8 cellular contexts compared by ENCODE assay signal in the genomic region with DNA sequence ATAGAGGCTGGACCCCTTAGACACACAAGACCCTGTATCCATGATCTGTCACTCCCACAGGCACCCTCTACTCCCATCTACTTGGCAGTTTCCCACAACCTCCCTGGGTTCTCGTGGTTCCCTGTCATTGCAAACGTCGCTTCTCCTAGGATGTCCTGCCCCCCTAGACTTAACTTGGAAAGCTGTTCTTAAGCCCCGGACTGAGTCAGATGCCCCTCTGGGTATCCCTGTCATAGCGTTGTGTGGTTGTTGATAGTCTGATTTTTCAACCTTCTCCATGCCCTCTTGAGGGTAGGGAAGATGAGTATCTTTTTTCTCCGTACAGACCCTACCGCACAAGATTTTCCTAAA.
DNase-seq lines count a peak whose midpoint lies in the region; ATAC-seq and TF ChIP-seq lines count a peak whose summit lies in the region.

No MANE protein-coding gene starts in this region.

- peak overlapping the region; percentile 95 for H3K4me3 ChIP-seq in ACC112 (ENCODE audit: low read depth, low read length)
- H3K4me3 ChIP-seq in coronary artery = peak overlapping the region; percentile 92

- in situ Hi-C loops in KBM-7 (cut with MboI; ENCODE audit: low pct_unique_long_range_greater_than_20kb, low sequenced_read_pairs) = no loop called here

- no peaks in the 10 kb centered on the region for H3K9me3 Mint-ChIP-seq in nephron

- H3K27ac ChIP-seq in ACC112 (ENCODE audit: low read depth, low read length) (peak overlapping the region; percentile 59), coronary artery (peak overlapping the region in 1 of 2 donors; percentile 89)

- peak overlapping the region; percentile 87 to 89 (median 87) for H3K4me3 Mint-ChIP-seq in nephron

- H3K36me3 Mint-ChIP-seq in nephron (ENCODE audit: low read depth) = peaks cover 14% of the 10 kb centered on the region

- no peak overlapping the region for H2AFZ ChIP-seq in ACC112 (ENCODE audit: low read length, unreplicated experiment)

- H3K27me3 ChIP-seq in ACC112 (ENCODE audit: insufficient read depth, low read length) = no peaks in the 10 kb centered on the region

- TF ChIP-seq CTCF in coronary artery (IDR thresholded peaks at IDR 0.05) (no peak), nephron (IDR thresholded peaks at IDR 0.05; ENCODE audit: unreplicated experiment in 3 of 3) (no peak)

- peaks cover 19% of the 10 kb centered on the region for H3K4me1 Mint-ChIP-seq in nephron

- H3K27me3 Mint-ChIP-seq in nephron (ENCODE audit: low read depth) = no peaks in the 10 kb centered on the region

- DNase-seq in NCI-H82 (lab: John Stamatoyannopoulos, UW) = peak; percentile 85
- DNase-seq in coronary artery (ENCODE audit: low spot score) = no peak
- no peak for DNase-seq in KBM-7
- no peak for DNase-seq in NCI-H1436 treated with DMSO at 0.1 percent for 48 hours (lab: John Stamatoyannopoulos, UW)

- peak overlapping the region; percentile 40 to 81 (median 68) for H3K27ac Mint-ChIP-seq in nephron

- H3K4me1 ChIP-seq in ACC112 (ENCODE audit: control insufficient read depth, insufficient read depth, low read length, unreplicated experiment) = peaks cover 11% of the 10 kb centered on the region

- H3K36me3 ChIP-seq in ACC112 (ENCODE audit: insufficient read depth, low read length) = no peaks in the 10 kb centered on the region

- peaks cover 32% of the 10 kb centered on the region for H3K79me2 ChIP-seq in ACC112 (ENCODE audit: control insufficient read depth, insufficient read depth, low read length, unreplicated experiment)

- ATAC-seq in GM18867 (IDR thresholded peaks at IDR 0.05; ENCODE audit: unreplicated experiment) (peak; percentile 1), HG03571 (IDR thresholded peaks at IDR 0.05; ENCODE audit: unreplicated experiment) (no peak)
